Comparison of ENCODE assay signal across 15 cellular contexts in the genomic region with DNA sequence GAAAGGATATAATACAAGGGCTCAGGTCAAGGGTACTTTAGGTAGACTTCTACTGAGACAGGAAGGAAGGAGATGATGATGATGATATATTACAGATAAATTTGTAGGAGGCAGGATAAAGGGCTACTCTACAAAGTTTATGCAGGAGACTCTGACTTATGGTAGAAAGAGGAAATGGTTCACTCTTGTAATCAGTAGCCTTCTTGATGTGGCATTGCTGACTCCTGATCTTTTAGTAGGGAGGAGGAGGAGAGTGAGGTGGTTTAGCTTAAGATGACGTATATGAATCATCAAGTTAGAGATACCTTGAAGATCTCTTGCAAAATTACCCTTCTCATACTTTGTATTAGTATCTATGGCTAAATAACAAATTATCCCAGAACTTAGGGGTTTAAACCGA. TPM values are rescaled to one million over a fixed set of nuclear protein-coding genes. Genes with fewer than 3 reads are reported as not detected.
DNase-seq lines count a peak whose midpoint lies in the region; ATAC-seq lines count a peak whose summit lies in the region.
"Had no signal": no experiment of that assay in that cellular context is flagged by ENCODE, and none has a peak within 500 bp of the region (broad histone marks: within the 10 kb centered on the region; RNA-seq: fewer than 3 reads in every experiment).

No MANE protein-coding gene starts in this region.

- ATAC-seq in T-cell (replicated peaks in 1 of 4) (peak in 1 of 4 experiments; percentile 25), HG02642 (IDR thresholded peaks at IDR 0.05; ENCODE audit: poor library complexity, unreplicated experiment) (no peak), GM21825 (IDR thresholded peaks at IDR 0.05; ENCODE audit: unreplicated experiment) (no peak)
- peak; percentile 57 for ATAC-seq in activated naive CD8-positive, alpha-beta T cell treated with anti-CD3 and anti-CD28 coated beads, Interleukin-2, amount 50 U/mL, for 24 hours
- peak; percentile 46 for ATAC-seq in stimulated activated naive CD8-positive, alpha-beta T cell treated with anti-CD3 and anti-CD28 coated beads, Interleukin-15, Interleukin-2, amounts not matched to agents 100 U/mL and 50 U/mL, for 24 hours
- ATAC-seq: Right ventricle myocardium inferior had no signal

- H3K4me3 Mint-ChIP-seq in activated naive CD4-positive, alpha-beta T cell treated with anti-CD3 and anti-CD28 coated beads for 36 hours = no peak overlapping the region
- no peak overlapping the region for H3K4me3 Mint-ChIP-seq in activated naive CD4-positive, alpha-beta T cell treated with anti-CD3 and anti-CD28 coated beads, Interleukin-2, amount 10 ng/mL, durations not matched to agents 7 days and 5 days
- no peak overlapping the region for H3K4me3 Mint-ChIP-seq in T-cell
- H3K4me3 Mint-ChIP-seq in activated naive CD8-positive, alpha-beta T cell treated with anti-CD3 and anti-CD28 coated beads, Interleukin-2, amount 50 U/mL, for 24 hours = no peak overlapping the region

- no peaks in the 10 kb centered on the region for H3K27me3 Mint-ChIP-seq in activated naive CD4-positive, alpha-beta T cell treated with anti-CD3 and anti-CD28 coated beads for 36 hours (ENCODE audit: low read depth)
- H3K27me3 Mint-ChIP-seq in activated naive CD4-positive, alpha-beta T cell treated with anti-CD3 and anti-CD28 coated beads, Interleukin-2, amount 10 ng/mL, durations not matched to agents 7 days and 5 days = no peaks in the 10 kb centered on the region
- no peaks in the 10 kb centered on the region for H3K27me3 Mint-ChIP-seq in T-cell
- no peaks in the 10 kb centered on the region for H3K27me3 Mint-ChIP-seq in activated naive CD8-positive, alpha-beta T cell treated with anti-CD3 and anti-CD28 coated beads, Interleukin-2, amount 50 U/mL, for 24 hours

- H3K27ac Mint-ChIP-seq in activated naive CD4-positive, alpha-beta T cell treated with anti-CD3 and anti-CD28 coated beads for 36 hours = peak overlapping the region; percentile 7
- no peak overlapping the region for H3K27ac Mint-ChIP-seq in activated naive CD4-positive, alpha-beta T cell treated with anti-CD3 and anti-CD28 coated beads, Interleukin-2, amount 10 ng/mL, durations not matched to agents 7 days and 5 days
- H3K27ac Mint-ChIP-seq in T-cell = peak overlapping the region; percentile 20 to 46
- peak overlapping the region; percentile 44 for H3K27ac Mint-ChIP-seq in activated naive CD8-positive, alpha-beta T cell treated with anti-CD3 and anti-CD28 coated beads, Interleukin-2, amount 50 U/mL, for 24 hours

- CTCF ChIA-PET in activated naive CD4-positive, alpha-beta T cell treated with anti-CD3 and anti-CD28 coated beads for 36 hours (lab: Charles Lee) = interaction anchor here (1.1 to 1.6 kb wide), 2 partner anchors 18 to 207 kb away, joined by 3 to 4 read pairs; no protein-coding TSS in a partner anchor
- CTCF ChIA-PET in activated naive CD4-positive, alpha-beta T cell treated with anti-CD3 and anti-CD28 coated beads, Interleukin-2, amount 10 ng/mL, durations not matched to agents 7 days and 5 days (lab: Charles Lee) = no interaction called here
- CTCF ChIA-PET in T-cell (lab: Charles Lee) = no interaction called here

- POLR2A ChIA-PET in T-cell (lab: Charles Lee) = no interaction called here

- no peak for DNase-seq in activated naive CD4-positive, alpha-beta T cell treated with anti-CD3 and anti-CD28 coated beads for 36 hours
- no peak for DNase-seq in activated naive CD4-positive, alpha-beta T cell treated with anti-CD3 and anti-CD28 coated beads, Interleukin-2, amount 10 ng/mL, durations not matched to agents 7 days and 5 days
- DNase-seq in T-cell (no peak), COR-L47 (lab: John Stamatoyannopoulos, UW) (no peak)
- DNase-seq in activated naive CD8-positive, alpha-beta T cell treated with anti-CD3 and anti-CD28 coated beads, Interleukin-2, amount 50 U/mL, for 24 hours = no peak
- no peak for DNase-seq in stimulated activated naive CD8-positive, alpha-beta T cell treated with anti-CD3 and anti-CD28 coated beads, Interleukin-15, Interleukin-2, amounts not matched to agents 100 U/mL and 50 U/mL, for 24 hours
- DNase-seq: aorta; DND-41; foreskin melanocyte; NCI-H1694 treated with DMSO at 0.1 percent for 48 hours; sigmoid colon; stimulated activated CD4-positive, alpha-beta T cell treated with anti-CD3 and anti-CD28 coated beads, Interleukin-1b, Interleukin-23, amount 100 ng/mL, for 48 hours had no signal

- peaks cover 22% of the 10 kb centered on the region for H3K36me3 Mint-ChIP-seq in activated naive CD4-positive, alpha-beta T cell treated with anti-CD3 and anti-CD28 coated beads for 36 hours (ENCODE audit: low read depth)
- H3K36me3 Mint-ChIP-seq in activated naive CD4-positive, alpha-beta T cell treated with anti-CD3 and anti-CD28 coated beads, Interleukin-2, amount 10 ng/mL, durations not matched to agents 7 days and 5 days = peaks cover 42% of the 10 kb centered on the region
- peaks cover 37% of the 10 kb centered on the region for H3K36me3 Mint-ChIP-seq in T-cell
- H3K36me3 Mint-ChIP-seq in activated naive CD8-positive, alpha-beta T cell treated with anti-CD3 and anti-CD28 coated beads, Interleukin-2, amount 50 U/mL, for 24 hours (ENCODE audit: low read depth) = peaks cover 24% of the 10 kb centered on the region

- peaks cover 45% of the 10 kb centered on the region for H3K4me1 Mint-ChIP-seq in activated naive CD4-positive, alpha-beta T cell treated with anti-CD3 and anti-CD28 coated beads for 36 hours (ENCODE audit: low read depth)
- peaks cover 42% of the 10 kb centered on the region for H3K4me1 Mint-ChIP-seq in activated naive CD4-positive, alpha-beta T cell treated with anti-CD3 and anti-CD28 coated beads, Interleukin-2, amount 10 ng/mL, durations not matched to agents 7 days and 5 days
- H3K4me1 Mint-ChIP-seq in T-cell = peaks cover 64 to 68% (median 68%) of the 10 kb centered on the region in 3 donors
- peaks cover 43% of the 10 kb centered on the region for H3K4me1 Mint-ChIP-seq in activated naive CD8-positive, alpha-beta T cell treated with anti-CD3 and anti-CD28 coated beads, Interleukin-2, amount 50 U/mL, for 24 hours

- peaks cover 3% of the 10 kb centered on the region for H3K9me3 Mint-ChIP-seq in activated naive CD4-positive, alpha-beta T cell treated with anti-CD3 and anti-CD28 coated beads for 36 hours
- no peaks in the 10 kb centered on the region for H3K9me3 Mint-ChIP-seq in activated naive CD4-positive, alpha-beta T cell treated with anti-CD3 and anti-CD28 coated beads, Interleukin-2, amount 10 ng/mL, durations not matched to agents 7 days and 5 days
- H3K9me3 Mint-ChIP-seq in T-cell = no peaks in the 10 kb centered on the region
- H3K9me3 Mint-ChIP-seq in activated naive CD8-positive, alpha-beta T cell treated with anti-CD3 and anti-CD28 coated beads, Interleukin-2, amount 50 U/mL, for 24 hours = no peaks in the 10 kb centered on the region

- intact Hi-C loops in activated naive CD4-positive, alpha-beta T cell treated with anti-CD3 and anti-CD28 coated beads for 36 hours (cut with micrococcal nuclease) = no loop called here

RNA-seq across cellular contexts. Expression of a gene that starts 4.7 kb away (rescaled TPM):
- 10 to 100 TPM; 20.5 to 23.6 TPM for total RNA-seq in activated naive CD4-positive, alpha-beta T cell treated with anti-CD3 and anti-CD28 coated beads for 36 hours
- total RNA-seq in T-cell = 100 to 1,000 TPM in 1 of 5 donors, 10 to 100 TPM in 4; 58.8 to 115 (median 65.3) TPM

Comparison
In these comparisons a context has a peak if more than half of its experiments do, and no peak if none do; other contexts are left out.
1. ATAC-seq: peak in activated naive CD8-positive, alpha-beta T cell treated with anti-CD3 and anti-CD28 coated beads, Interleukin-2, amount 50 U/mL, for 24 hours (single experiment) and stimulated activated naive CD8-positive, alpha-beta T cell treated with anti-CD3 and anti-CD28 coated beads, Interleukin-15, Interleukin-2, amounts not matched to agents 100 U/mL and 50 U/mL, for 24 hours (single experiment); none in HG02642 (single experiment) and GM21825 (single experiment).